In the genomic region with DNA sequence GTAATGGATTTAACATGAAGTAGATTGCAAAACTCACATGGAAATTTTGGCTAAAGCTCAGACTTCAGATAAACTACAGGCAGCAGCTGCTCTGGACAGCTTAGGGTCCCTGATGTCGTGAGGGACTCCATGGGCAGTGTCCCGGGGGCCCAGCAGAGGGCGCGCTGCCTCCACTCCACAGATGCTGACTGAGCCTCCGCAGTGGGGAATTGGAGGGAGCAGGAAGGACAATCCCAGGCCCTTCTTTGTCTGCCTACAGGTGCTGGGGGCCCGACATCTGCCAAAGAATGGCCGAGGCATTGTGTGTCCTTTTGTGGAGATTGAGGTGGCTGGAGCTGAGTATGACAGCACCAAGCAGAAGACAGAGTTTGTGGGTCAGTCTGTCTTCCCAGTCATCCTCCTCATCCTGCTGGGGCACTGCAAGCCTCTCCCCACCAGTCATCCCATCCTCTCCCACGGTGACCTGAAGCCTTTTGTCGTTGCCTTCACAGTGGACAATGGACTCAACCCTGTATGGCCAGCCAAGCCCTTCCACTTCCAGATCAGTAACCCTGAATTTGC, we compare ENCODE assay signal across 8 cellular contexts. TPM values are rescaled to one million over a fixed set of nuclear protein-coding genes. Genes with fewer than 3 reads are reported as not detected.
DNase-seq lines count a peak whose midpoint lies in the region; ATAC-seq and TF ChIP-seq lines count a peak whose summit lies in the region.

No MANE protein-coding gene starts in this region.

- intact Hi-C loops in Calu3 (cut with micrococcal nuclease; ENCODE audit: unreplicated experiment): loop anchor here (1.0 kb wide), 4 partner anchors 38 to 238 kb away; partner anchors contain the start of gene LPIN3

- H3K36me3 Mint-ChIP-seq in Calu3 (ENCODE audit: insufficient read depth, unreplicated experiment): peaks cover 24% of the 10 kb centered on the region

- TF ChIP-seq POLR2A in erythroblast (IDR thresholded peaks at IDR 0.05; ENCODE audit: low read length): no peak

- no peaks in the 10 kb centered on the region for H3K9me3 Mint-ChIP-seq in Calu3 (ENCODE audit: low read depth, unreplicated experiment)

- TF ChIP-seq CTCF in Calu3 (IDR thresholded peaks at IDR 0.05; ENCODE audit: unreplicated experiment): peak; percentile 96

- no peak overlapping the region for H3K27ac Mint-ChIP-seq in Calu3 (ENCODE audit: unreplicated experiment)

- H3K4me1 Mint-ChIP-seq in Calu3 (ENCODE audit: low read depth, unreplicated experiment): no peaks in the 10 kb centered on the region

- no peak overlapping the region for H3K4me3 Mint-ChIP-seq in Calu3 (ENCODE audit: low read depth, unreplicated experiment)

- H3K27me3 Mint-ChIP-seq in Calu3 (ENCODE audit: unreplicated experiment): no peaks in the 10 kb centered on the region

- CTCF ChIA-PET in Calu3 (lab: Charles Lee): interaction anchor here (0.6 to 2.3 kb wide), 9 partner anchors 38 to 238 kb away, joined by 3 to 99 read pairs (median 4); partner anchors contain the start of genes LPIN3 and ZHX3

- ATAC-seq in HG03280 (IDR thresholded peaks at IDR 0.05; ENCODE audit: unreplicated experiment): peak; percentile 55
- no peak for ATAC-seq in GM21786 (IDR thresholded peaks at IDR 0.05; ENCODE audit: unreplicated experiment)

- BruUV-seq in Calu3 (replicated peaks; lab: Mats Ljungman, UMichigan): no TSS peak

- DNase-seq in Calu3 (peak; percentile 92), NOMO-1 treated with dmso at 0.1 percent for 144 hours (lab: John Stamatoyannopoulos, UW; ENCODE audit: unreplicated experiment) (peak; percentile 17), activated T-cell treated with anti-CD3 and anti-CD28 coated beads for 1 hour (ENCODE audit: low read depth) (peak; percentile 65), erythroblast (lab: John Stamatoyannopoulos, UW) (peak; percentile 68 to 82), myocyte (ENCODE audit: low read depth) (peak; percentile 88)
- DNase-seq in stimulated activated CD8-positive, alpha-beta memory T cell treated with anti-CD3 and anti-CD28 coated beads, Interleukin-4, amount 100 ng/mL, for 48 hours: peak; percentile 83

RNA-seq across cellular contexts. Expression of gene PLCG1, which starts 35.9 kb away (rescaled TPM):
- 91.1 and 127 TPM in 2 replicates for total RNA-seq in Calu3 (2022)
- total RNA-seq in myocyte: 86.9 and 112 TPM in 2 replicates
- 94.7 TPM for polyA plus RNA-seq in myocyte (2012)

Comparison
In these comparisons a context has a peak if more than half of its experiments do, and no peak if none do; other contexts are left out.
1. DNase-seq: peak in every context shown above with its lines; median percentile 92 in Calu3; 88 in myocyte; 83 in stimulated activated CD8-positive, alpha-beta memory T cell treated with anti-CD3 and anti-CD28 coated beads, Interleukin-4, amount 100 ng/mL, for 48 hours; 75 in erythroblast; 65 in activated T-cell treated with anti-CD3 and anti-CD28 coated beads for 1 hour; 17 in NOMO-1 treated with dmso at 0.1 percent for 144 hours.